Comparison of ENCODE assay signal across 1 cellular context in genomic region chr11:75516886-75517285, GRCh38.
TF ChIP-seq lines count a peak whose summit lies in the region.

No MANE protein-coding gene starts in this region.

TF ChIP-seq in GM12878, 131 proteins besides CTCF, POLR2A, EP300 and RAD21:
- TF ChIP-seq PAX8 (IDR thresholded peaks at IDR 0.05), result no peak
- TF ChIP-seq IKZF1 (conservative IDR thresholded peaks at IDR 0.05), result no peak
- no peak for TF ChIP-seq ELK1 (IDR thresholded peaks at IDR 0.05; ENCODE audit: low read depth, low read length)
- no peak for TF ChIP-seq ZBTB40 (IDR thresholded peaks at IDR 0.05; ENCODE audit: borderline replicate concordance)
- TF ChIP-seq YY1 (IDR thresholded peaks at IDR 0.05; ENCODE audit: low read depth, low read length), result no peak
- no peak for TF ChIP-seq TARDBP (IDR thresholded peaks at IDR 0.05; ENCODE audit: borderline replicate concordance)
- TF ChIP-seq CBX5 (IDR thresholded peaks at IDR 0.05; ENCODE audit: low read depth), result no peak
- no peak for TF ChIP-seq ZZZ3 (IDR thresholded peaks at IDR 0.05; ENCODE audit: control insufficient read depth, insufficient read length, low read depth)
- TF ChIP-seq ZNF592 (IDR thresholded peaks at IDR 0.05), result no peak
